ENCODE assay signal across 2 cellular contexts in the genomic region with DNA sequence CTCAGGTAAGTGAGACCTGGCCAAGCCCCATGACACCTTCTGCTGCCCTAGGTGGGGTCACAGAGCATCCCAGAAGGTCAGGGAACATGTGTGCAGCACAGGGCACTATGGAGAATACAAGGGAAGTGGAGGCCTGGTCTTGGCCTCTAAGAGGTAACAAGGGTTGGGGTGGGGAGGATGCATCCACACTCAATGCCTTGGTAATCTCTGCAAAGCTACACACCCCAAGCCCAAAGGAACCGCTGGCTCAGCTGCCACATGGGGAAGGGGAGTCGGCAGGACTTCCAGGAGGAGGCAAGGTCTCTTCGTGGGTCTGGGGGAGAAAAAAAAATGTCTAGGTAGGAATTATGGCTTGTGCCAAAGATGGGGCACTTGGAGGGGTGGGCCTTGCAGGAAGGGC.
TF ChIP-seq lines count a peak whose summit lies in the region.

No MANE protein-coding gene starts in this region.

TF ChIP-seq in H1, 55 proteins besides CTCF, POLR2A, EP300 and RAD21:
- TF ChIP-seq PHF8 (conservative IDR thresholded peaks at IDR 0.05; ENCODE audit: low read depth, low read length) (no peak), YY1 (IDR thresholded peaks at IDR 0.05; ENCODE audit: low read depth, low read length) (no peak), POU5F1 (IDR thresholded peaks at IDR 0.05; ENCODE audit: low read depth, low read length) (no peak), GTF2F1 (IDR thresholded peaks at IDR 0.05; ENCODE audit: borderline replicate concordance, low read depth, low read length) (no peak), SP2 (IDR thresholded peaks at IDR 0.05; ENCODE audit: low read length) (no peak), BRCA1 (IDR thresholded peaks at IDR 0.05; ENCODE audit: low read depth, low read length) (no peak), EZH2 (IDR thresholded peaks at IDR 0.05; ENCODE audit: low read depth, low read length, severe bottlenecking) (no peak)
TF ChIP-seq in H1: peak in this region for 0.

TF ChIP-seq in GM23338, 12 proteins besides CTCF, POLR2A, EP300 and RAD21:
- TF ChIP-seq, protein P1, sequence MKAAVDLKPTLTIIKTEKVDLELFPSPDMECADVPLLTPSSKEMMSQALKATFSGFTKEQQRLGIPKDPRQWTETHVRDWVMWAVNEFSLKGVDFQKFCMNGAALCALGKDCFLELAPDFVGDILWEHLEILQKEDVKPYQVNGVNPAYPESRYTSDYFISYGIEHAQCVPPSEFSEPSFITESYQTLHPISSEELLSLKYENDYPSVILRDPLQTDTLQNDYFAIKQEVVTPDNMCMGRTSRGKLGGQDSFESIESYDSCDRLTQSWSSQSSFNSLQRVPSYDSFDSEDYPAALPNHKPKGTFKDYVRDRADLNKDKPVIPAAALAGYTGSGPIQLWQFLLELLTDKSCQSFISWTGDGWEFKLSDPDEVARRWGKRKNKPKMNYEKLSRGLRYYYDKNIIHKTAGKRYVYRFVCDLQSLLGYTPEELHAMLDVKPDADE (IDR thresholded peaks at IDR 0.05) = no peak
- no peak for TF ChIP-seq STAT1 (IDR thresholded peaks at IDR 0.05; ENCODE audit: unreplicated experiment)
- no peak for TF ChIP-seq JUNB (IDR thresholded peaks at IDR 0.05; ENCODE audit: unreplicated experiment)
- TF ChIP-seq POLR2AphosphoS5 (IDR thresholded peaks at IDR 0.05; ENCODE audit: low read depth) = no peak
- TF ChIP-seq ZNF331 (CRISPR knock-in tag; IDR thresholded peaks at IDR 0.05; ENCODE audit: low read depth) = no peak
- no peak for TF ChIP-seq CREB1 (CRISPR knock-in tag; IDR thresholded peaks at IDR 0.05; ENCODE audit: low read depth)
- TF ChIP-seq, protein P2, sequence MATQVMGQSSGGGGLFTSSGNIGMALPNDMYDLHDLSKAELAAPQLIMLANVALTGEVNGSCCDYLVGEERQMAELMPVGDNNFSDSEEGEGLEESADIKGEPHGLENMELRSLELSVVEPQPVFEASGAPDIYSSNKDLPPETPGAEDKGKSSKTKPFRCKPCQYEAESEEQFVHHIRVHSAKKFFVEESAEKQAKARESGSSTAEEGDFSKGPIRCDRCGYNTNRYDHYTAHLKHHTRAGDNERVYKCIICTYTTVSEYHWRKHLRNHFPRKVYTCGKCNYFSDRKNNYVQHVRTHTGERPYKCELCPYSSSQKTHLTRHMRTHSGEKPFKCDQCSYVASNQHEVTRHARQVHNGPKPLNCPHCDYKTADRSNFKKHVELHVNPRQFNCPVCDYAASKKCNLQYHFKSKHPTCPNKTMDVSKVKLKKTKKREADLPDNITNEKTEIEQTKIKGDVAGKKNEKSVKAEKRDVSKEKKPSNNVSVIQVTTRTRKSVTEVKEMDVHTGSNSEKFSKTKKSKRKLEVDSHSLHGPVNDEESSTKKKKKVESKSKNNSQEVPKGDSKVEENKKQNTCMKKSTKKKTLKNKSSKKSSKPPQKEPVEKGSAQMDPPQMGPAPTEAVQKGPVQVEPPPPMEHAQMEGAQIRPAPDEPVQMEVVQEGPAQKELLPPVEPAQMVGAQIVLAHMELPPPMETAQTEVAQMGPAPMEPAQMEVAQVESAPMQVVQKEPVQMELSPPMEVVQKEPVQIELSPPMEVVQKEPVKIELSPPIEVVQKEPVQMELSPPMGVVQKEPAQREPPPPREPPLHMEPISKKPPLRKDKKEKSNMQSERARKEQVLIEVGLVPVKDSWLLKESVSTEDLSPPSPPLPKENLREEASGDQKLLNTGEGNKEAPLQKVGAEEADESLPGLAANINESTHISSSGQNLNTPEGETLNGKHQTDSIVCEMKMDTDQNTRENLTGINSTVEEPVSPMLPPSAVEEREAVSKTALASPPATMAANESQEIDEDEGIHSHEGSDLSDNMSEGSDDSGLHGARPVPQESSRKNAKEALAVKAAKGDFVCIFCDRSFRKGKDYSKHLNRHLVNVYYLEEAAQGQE (IDR thresholded peaks at IDR 0.05; ENCODE audit: unreplicated experiment) = no peak
- TF ChIP-seq EZH2 (IDR thresholded peaks at IDR 0.05; ENCODE audit: low read depth, unreplicated experiment) = no peak
- TF ChIP-seq, protein P3, sequence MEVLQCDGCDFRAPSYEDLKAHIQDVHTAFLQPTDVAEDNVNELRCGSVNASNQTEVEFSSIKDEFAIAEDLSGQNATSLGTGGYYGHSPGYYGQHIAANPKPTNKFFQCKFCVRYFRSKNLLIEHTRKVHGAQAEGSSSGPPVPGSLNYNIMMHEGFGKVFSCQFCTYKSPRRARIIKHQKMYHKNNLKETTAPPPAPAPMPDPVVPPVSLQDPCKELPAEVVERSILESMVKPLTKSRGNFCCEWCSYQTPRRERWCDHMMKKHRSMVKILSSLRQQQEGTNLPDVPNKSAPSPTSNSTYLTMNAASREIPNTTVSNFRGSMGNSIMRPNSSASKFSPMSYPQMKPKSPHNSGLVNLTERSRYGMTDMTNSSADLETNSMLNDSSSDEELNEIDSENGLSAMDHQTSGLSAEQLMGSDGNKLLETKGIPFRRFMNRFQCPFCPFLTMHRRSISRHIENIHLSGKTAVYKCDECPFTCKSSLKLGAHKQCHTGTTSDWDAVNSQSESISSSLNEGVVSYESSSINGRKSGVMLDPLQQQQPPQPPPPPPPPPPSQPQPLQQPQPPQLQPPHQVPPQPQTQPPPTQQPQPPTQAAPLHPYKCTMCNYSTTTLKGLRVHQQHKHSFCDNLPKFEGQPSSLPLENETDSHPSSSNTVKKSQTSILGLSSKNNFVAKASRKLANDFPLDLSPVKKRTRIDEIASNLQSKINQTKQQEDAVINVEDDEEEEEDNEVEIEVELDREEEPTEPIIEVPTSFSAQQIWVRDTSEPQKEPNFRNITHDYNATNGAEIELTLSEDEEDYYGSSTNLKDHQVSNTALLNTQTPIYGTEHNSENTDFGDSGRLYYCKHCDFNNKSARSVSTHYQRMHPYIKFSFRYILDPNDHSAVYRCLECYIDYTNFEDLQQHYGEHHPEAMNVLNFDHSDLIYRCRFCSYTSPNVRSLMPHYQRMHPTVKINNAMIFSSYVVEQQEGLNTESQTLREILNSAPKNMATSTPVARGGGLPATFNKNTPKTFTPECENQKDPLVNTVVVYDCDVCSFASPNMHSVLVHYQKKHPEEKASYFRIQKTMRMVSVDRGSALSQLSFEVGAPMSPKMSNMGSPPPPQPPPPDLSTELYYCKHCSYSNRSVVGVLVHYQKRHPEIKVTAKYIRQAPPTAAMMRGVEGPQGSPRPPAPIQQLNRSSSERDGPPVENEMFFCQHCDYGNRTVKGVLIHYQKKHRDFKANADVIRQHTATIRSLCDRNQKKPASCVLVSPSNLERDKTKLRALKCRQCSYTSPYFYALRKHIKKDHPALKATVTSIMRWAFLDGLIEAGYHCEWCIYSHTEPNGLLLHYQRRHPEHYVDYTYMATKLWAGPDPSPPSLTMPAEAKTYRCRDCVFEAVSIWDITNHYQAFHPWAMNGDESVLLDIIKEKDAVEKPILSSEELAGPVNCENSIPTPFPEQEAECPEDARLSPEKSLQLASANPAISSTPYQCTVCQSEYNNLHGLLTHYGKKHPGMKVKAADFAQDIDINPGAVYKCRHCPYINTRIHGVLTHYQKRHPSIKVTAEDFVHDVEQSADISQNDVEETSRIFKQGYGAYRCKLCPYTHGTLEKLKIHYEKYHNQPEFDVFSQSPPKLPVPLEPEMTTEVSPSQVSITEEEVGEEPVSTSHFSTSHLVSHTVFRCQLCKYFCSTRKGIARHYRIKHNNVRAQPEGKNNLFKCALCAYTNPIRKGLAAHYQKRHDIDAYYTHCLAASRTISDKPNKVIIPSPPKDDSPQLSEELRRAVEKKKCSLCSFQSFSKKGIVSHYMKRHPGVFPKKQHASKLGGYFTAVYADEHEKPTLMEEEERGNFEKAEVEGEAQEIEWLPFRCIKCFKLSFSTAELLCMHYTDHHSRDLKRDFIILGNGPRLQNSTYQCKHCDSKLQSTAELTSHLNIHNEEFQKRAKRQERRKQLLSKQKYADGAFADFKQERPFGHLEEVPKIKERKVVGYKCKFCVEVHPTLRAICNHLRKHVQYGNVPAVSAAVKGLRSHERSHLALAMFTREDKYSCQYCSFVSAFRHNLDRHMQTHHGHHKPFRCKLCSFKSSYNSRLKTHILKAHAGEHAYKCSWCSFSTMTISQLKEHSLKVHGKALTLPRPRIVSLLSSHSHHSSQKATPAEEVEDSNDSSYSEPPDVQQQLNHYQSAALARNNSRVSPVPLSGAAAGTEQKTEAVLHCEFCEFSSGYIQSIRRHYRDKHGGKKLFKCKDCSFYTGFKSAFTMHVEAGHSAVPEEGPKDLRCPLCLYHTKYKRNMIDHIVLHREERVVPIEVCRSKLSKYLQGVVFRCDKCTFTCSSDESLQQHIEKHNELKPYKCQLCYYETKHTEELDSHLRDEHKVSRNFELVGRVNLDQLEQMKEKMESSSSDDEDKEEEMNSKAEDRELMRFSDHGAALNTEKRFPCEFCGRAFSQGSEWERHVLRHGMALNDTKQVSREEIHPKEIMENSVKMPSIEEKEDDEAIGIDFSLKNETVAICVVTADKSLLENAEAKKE (CRISPR knock-in tag; IDR thresholded peaks at IDR 0.05) = no peak
- no peak for TF ChIP-seq EZH2phosphoT487 (IDR thresholded peaks at IDR 0.05; ENCODE audit: unreplicated experiment)
- TF ChIP-seq ZNF114 (CRISPR knock-in tag; IDR thresholded peaks at IDR 0.05) = no peak
